In genomic region chr7:95715274-95715673, GRCh38 we compare ENCODE assay signal across 16 cellular contexts. TPM values are rescaled to one million over a fixed set of nuclear protein-coding genes. Genes with fewer than 3 reads are reported as not detected.
DNase-seq lines count a peak whose midpoint lies in the region; ATAC-seq and TF ChIP-seq lines count a peak whose summit lies in the region.
"Had no signal": no experiment of that assay in that cellular context is flagged by ENCODE, and none has a peak within 500 bp of the region (broad histone marks: within the 10 kb centered on the region; RNA-seq: fewer than 3 reads in every experiment).

No MANE protein-coding gene starts in this region.

- H3K4me3 ChIP-seq in tibial nerve: no peak overlapping the region
- H3K4me3 ChIP-seq: ascending aorta, K562, Peyer's patch had no signal

- no peak for TF ChIP-seq EP300 in tibial nerve (IDR thresholded peaks at IDR 0.05)

- DNase-seq in NOMO-1 (lab: John Stamatoyannopoulos, UW; ENCODE audit: unreplicated experiment in 2 of 2): peak; percentile 47 to 96
- no peak for DNase-seq in tibial nerve (ENCODE audit: low spot score in 2 of 2)
- no peak for DNase-seq in NCI-H1105 treated with DMSO at 0.1 percent for 48 hours (lab: John Stamatoyannopoulos, UW)
- DNase-seq in activated naive CD8-positive, alpha-beta T cell treated with anti-CD3 and anti-CD28 coated beads for 36 hours: no peak
- no peak for DNase-seq in chondrocyte (ENCODE audit: low spot score)
- DNase-seq: HCEC 1CT, head of caudate nucleus, NCI-H2107, Peyer's patch, T1000 had no signal

- H3K9me3 ChIP-seq in tibial nerve: no peaks in the 10 kb centered on the region
- H3K9me3 ChIP-seq: ascending aorta, Peyer's patch had no signal

- no peaks in the 10 kb centered on the region for H3K27me3 Mint-ChIP-seq in activated naive CD8-positive, alpha-beta T cell treated with anti-CD3 and anti-CD28 coated beads for 36 hours
- no peaks in the 10 kb centered on the region for H3K27me3 Mint-ChIP-seq in chondrocyte (ENCODE audit: low read depth)

- H3K27me3 ChIP-seq in tibial nerve: no peaks in the 10 kb centered on the region
- H3K27me3 ChIP-seq: ascending aorta, Peyer's patch had no signal

- ATAC-seq in GM18858 (IDR thresholded peaks at IDR 0.05; ENCODE audit: unreplicated experiment): peak; percentile 94
- ATAC-seq in GM21515 (IDR thresholded peaks at IDR 0.05; ENCODE audit: unreplicated experiment): peak; percentile 62
- peak; percentile 69 for ATAC-seq in HG03039 (IDR thresholded peaks at IDR 0.05; ENCODE audit: unreplicated experiment)
- ATAC-seq: K562 had no signal

- H3K36me3 Mint-ChIP-seq in activated naive CD8-positive, alpha-beta T cell treated with anti-CD3 and anti-CD28 coated beads for 36 hours: no peaks in the 10 kb centered on the region
- peaks cover 5% of the 10 kb centered on the region for H3K36me3 Mint-ChIP-seq in chondrocyte (ENCODE audit: low read depth)
- H3K36me3 Mint-ChIP-seq: CD14-positive monocyte had no signal

- H3K4me3 Mint-ChIP-seq in activated naive CD8-positive, alpha-beta T cell treated with anti-CD3 and anti-CD28 coated beads for 36 hours: no peak overlapping the region
- no peak overlapping the region for H3K4me3 Mint-ChIP-seq in chondrocyte (ENCODE audit: unreplicated experiment)
- H3K4me3 Mint-ChIP-seq: CD14-positive monocyte had no signal

- no peaks in the 10 kb centered on the region for H3K9me3 Mint-ChIP-seq in activated naive CD8-positive, alpha-beta T cell treated with anti-CD3 and anti-CD28 coated beads for 36 hours
- H3K9me3 Mint-ChIP-seq in chondrocyte (ENCODE audit: low read depth): peaks cover 16% of the 10 kb centered on the region

- no peaks in the 10 kb centered on the region for H3K4me1 Mint-ChIP-seq in activated naive CD8-positive, alpha-beta T cell treated with anti-CD3 and anti-CD28 coated beads for 36 hours
- peaks cover 5% of the 10 kb centered on the region for H3K4me1 Mint-ChIP-seq in chondrocyte (ENCODE audit: low read depth)

- TF ChIP-seq POLR2A in tibial nerve (IDR thresholded peaks at IDR 0.05): no peak

- H3K27ac Mint-ChIP-seq in activated naive CD8-positive, alpha-beta T cell treated with anti-CD3 and anti-CD28 coated beads for 36 hours: no peak overlapping the region
- no peak overlapping the region for H3K27ac Mint-ChIP-seq in chondrocyte (ENCODE audit: unreplicated experiment)
- H3K27ac Mint-ChIP-seq: CD14-positive monocyte had no signal

- no peaks in the 10 kb centered on the region for H3K36me3 ChIP-seq in tibial nerve
- H3K36me3 ChIP-seq: ascending aorta, Peyer's patch had no signal

- H3K27ac ChIP-seq in tibial nerve: no peak overlapping the region
- H3K27ac ChIP-seq: ascending aorta, Peyer's patch had no signal

- no peaks in the 10 kb centered on the region for H3K4me1 ChIP-seq in tibial nerve
- H3K4me1 ChIP-seq: ascending aorta, Peyer's patch had no signal

- TF ChIP-seq CTCF in tibial nerve (IDR thresholded peaks at IDR 0.05) (no peak), chondrocyte (IDR thresholded peaks at IDR 0.05) (no peak)

RNA-seq across cellular contexts. Expression of gene DYNC1I1, which starts 57.1 kb away (rescaled TPM):
- total RNA-seq in tibial nerve (10 to 100 TPM in 2 of 4 donors, 1 to 10 TPM in 2; 5.5 to 12.0 (median 9.8) TPM), chondrocyte (17.4 to 80.2 TPM (median 21.0 TPM) in 3 replicates)
- total RNA-seq in activated naive CD8-positive, alpha-beta T cell treated with anti-CD3 and anti-CD28 coated beads for 36 hours: under 1 TPM in 1 of 2 experiments, not detected in 1; 0.10 TPM

Comparison
In these comparisons a context has a peak if more than half of its experiments do, and no peak if none do; other contexts are left out.
1. DNase-seq: peak in NOMO-1 (2 of 2); none in tibial nerve (0 of 2), NCI-H1105 treated with DMSO at 0.1 percent for 48 hours (single experiment), activated naive CD8-positive, alpha-beta T cell treated with anti-CD3 and anti-CD28 coated beads for 36 hours (single experiment) and chondrocyte (single experiment).
2. RNA of gene DYNC1I1, which starts 57.1 kb away (total RNA-seq): 17.4 to 80.2 TPM in chondrocyte and 5.5 to 12.0 TPM in tibial nerve; 0.10 TPM in activated naive CD8-positive, alpha-beta T cell treated with anti-CD3 and anti-CD28 coated beads for 36 hours; every median in the first group is over 4 times any median in the second.
3. Peak in every context shown above with its lines, with median percentiles within 50 percentile points of each other: ATAC-seq.